ENCODE assay signal across 21 cellular contexts in genomic region chr2:52269696-52270485, GRCh38.
DNase-seq lines count a peak whose midpoint lies in the region; ATAC-seq and TF ChIP-seq lines count a peak whose summit lies in the region.
"Had no signal": no experiment of that assay in that cellular context is flagged by ENCODE, and none has a peak within 500 bp of the region (broad histone marks: within the 10 kb centered on the region; RNA-seq: fewer than 3 reads in every experiment).

No MANE protein-coding gene starts in this region.

- no peaks in the 10 kb centered on the region for H3K27me3 Mint-ChIP-seq in T-helper 17 cell
- no peaks in the 10 kb centered on the region for H3K27me3 Mint-ChIP-seq in CD8-positive, alpha-beta memory T cell
- H3K27me3 Mint-ChIP-seq: activated B cell treated with CpG ODN at 0.5 μM for 24 hours; activated naive CD8-positive, alpha-beta T cell treated with anti-CD3 and anti-CD28 coated beads, Interleukin-2, amount 10 ng/mL, durations not matched to agents 7 days and 5 days had no signal

- CTCF ChIA-PET in CD8-positive, alpha-beta memory T cell (lab: Charles Lee): no interaction called here

- H3K4me3 ChIP-seq in ACC112 (ENCODE audit: low read depth, low read length) (no peak overlapping the region), astrocyte of the cerebellum (ENCODE audit: low read depth, low read length) (no peak overlapping the region), fibroblast of villous mesenchyme (ENCODE audit: low read depth, low read length) (no peak overlapping the region)
- H3K4me3 ChIP-seq in CD8-positive, alpha-beta memory T cell (ENCODE audit: low read length): no peak overlapping the region
- H3K4me3 ChIP-seq: transverse colon had no signal

- peaks cover 2 to 25% (median 11%) of the 10 kb centered on the region in 5 donors for H3K9me3 Mint-ChIP-seq in CD8-positive, alpha-beta memory T cell

- in situ Hi-C loops in astrocyte of the cerebellum (cut with HindIII; ENCODE audit: low sequenced_read_pairs): no loop called here

- TF ChIP-seq CTCF in astrocyte of the cerebellum (IDR thresholded peaks at IDR 0.05; ENCODE audit: low read depth, low read length, missing control alignments) (no peak), fibroblast of villous mesenchyme (IDR thresholded peaks at IDR 0.05; ENCODE audit: insufficient read depth, low read depth, low read length) (no peak)

- peak overlapping the region; percentile 48 for H3K27ac ChIP-seq in ACC112 (ENCODE audit: low read depth, low read length)
- no peak overlapping the region for H3K27ac ChIP-seq in CD8-positive, alpha-beta memory T cell (ENCODE audit: low read depth, low read length)
- H3K27ac ChIP-seq: C4-2B, foreskin keratinocyte, transverse colon had no signal

- no peaks in the 10 kb centered on the region for H3K9me3 ChIP-seq in T-helper 17 cell (ENCODE audit: control insufficient read depth, low read length, poor library complexity, severe bottlenecking)
- H3K9me3 ChIP-seq in CD8-positive, alpha-beta memory T cell (ENCODE audit: low read length): no peaks in the 10 kb centered on the region

- H3K27me3 ChIP-seq in ACC112 (ENCODE audit: insufficient read depth, low read length): no peaks in the 10 kb centered on the region
- no peaks in the 10 kb centered on the region for H3K27me3 ChIP-seq in CD8-positive, alpha-beta memory T cell (ENCODE audit: insufficient read depth, low read length, poor library complexity, severe bottlenecking)
- H3K27me3 ChIP-seq: foreskin keratinocyte, transverse colon had no signal

- peaks cover 16% of the 10 kb centered on the region for H3K4me1 ChIP-seq in ACC112 (ENCODE audit: control insufficient read depth, insufficient read depth, low read length, unreplicated experiment)
- no peaks in the 10 kb centered on the region for H3K4me1 ChIP-seq in CD8-positive, alpha-beta memory T cell (ENCODE audit: insufficient read depth, low read length)
- H3K4me1 ChIP-seq: foreskin keratinocyte, transverse colon had no signal

- H3K79me2 ChIP-seq in ACC112 (ENCODE audit: control insufficient read depth, insufficient read depth, low read length, unreplicated experiment): no peaks in the 10 kb centered on the region

- no peaks in the 10 kb centered on the region for H3K36me3 Mint-ChIP-seq in T-helper 17 cell (ENCODE audit: low read depth)
- H3K36me3 Mint-ChIP-seq in CD8-positive, alpha-beta memory T cell: no peaks in the 10 kb centered on the region
- H3K36me3 Mint-ChIP-seq: activated naive CD8-positive, alpha-beta T cell treated with anti-CD3 and anti-CD28 coated beads, Interleukin-2, amount 10 ng/mL, durations not matched to agents 7 days and 5 days had no signal

- ATAC-seq in T-helper 17 cell: no peak
- ATAC-seq: activated CD8-positive, alpha-beta T cell treated with anti-CD3 and anti-CD28 coated beads, Interleukin-2, amount 10 ng/mL, durations not matched to agents 7 days and 5 days; activated T-cell treated with anti-CD3 and anti-CD28 coated beads, Interleukin-2, amount 50 U/mL, for 72 hours; foreskin keratinocyte; stimulated activated naive CD8-positive, alpha-beta T cell treated with anti-CD3 and anti-CD28 coated beads, Interleukin-15, Interleukin-2, amounts not matched to agents 100 U/mL and 50 U/mL, for 24 hours had no signal

- H2AFZ ChIP-seq in ACC112 (ENCODE audit: low read length, unreplicated experiment): no peak overlapping the region

- peak; percentile 77 for DNase-seq in HT1080 (ENCODE audit: low read depth)
- peak; percentile 13 for DNase-seq in astrocyte of the cerebellum (ENCODE audit: low read depth)
- peak; percentile 86 for DNase-seq in fibroblast of villous mesenchyme (ENCODE audit: low read depth)
- DNase-seq in T-helper 17 cell: no peak
- DNase-seq in activated CD8-positive, alpha-beta memory T cell treated with anti-CD3 and anti-CD28 coated beads, Interleukin-2, amount 50 U/mL, for 48 hours: no peak
- no peak for DNase-seq in CD8-positive, alpha-beta memory T cell
- no peak for DNase-seq in activated CD4-positive, alpha-beta T cell treated with anti-CD3 and anti-CD28 coated beads for 1 hour
- DNase-seq: activated B cell treated with CpG ODN at 0.5 μM for 24 hours; activated CD8-positive, alpha-beta T cell treated with anti-CD3 and anti-CD28 coated beads, Interleukin-2, amount 10 ng/mL, durations not matched to agents 7 days and 5 days; activated naive CD8-positive, alpha-beta T cell treated with anti-CD3 and anti-CD28 coated beads, Interleukin-2, amount 10 ng/mL, durations not matched to agents 7 days and 5 days; activated T-cell treated with anti-CD3 and anti-CD28 coated beads, Interleukin-2, amount 50 U/mL, for 72 hours; DMS53; effector memory CD4-positive, alpha-beta T cell; foreskin keratinocyte; NCI-H1048; NCI-H2081; NCI-H510A treated with DMSO at 0.1 percent for 48 hours; stimulated activated naive CD8-positive, alpha-beta T cell treated with anti-CD3 and anti-CD28 coated beads, Interleukin-15, Interleukin-2, amounts not matched to agents 100 U/mL and 50 U/mL, for 24 hours; transverse colon had no signal

- H3K27ac Mint-ChIP-seq in T-helper 17 cell: no peak overlapping the region
- H3K27ac Mint-ChIP-seq in CD8-positive, alpha-beta memory T cell: no peak overlapping the region
- H3K27ac Mint-ChIP-seq: activated B cell treated with CpG ODN at 0.5 μM for 24 hours; activated CD8-positive, alpha-beta T cell treated with anti-CD3 and anti-CD28 coated beads, Interleukin-2, amount 10 ng/mL, durations not matched to agents 7 days and 5 days; activated naive CD8-positive, alpha-beta T cell treated with anti-CD3 and anti-CD28 coated beads, Interleukin-2, amount 10 ng/mL, durations not matched to agents 7 days and 5 days; activated T-cell treated with anti-CD3 and anti-CD28 coated beads, Interleukin-2, amount 50 U/mL, for 72 hours had no signal

- no peaks in the 10 kb centered on the region for H3K4me1 Mint-ChIP-seq in T-helper 17 cell
- no peaks in the 10 kb centered on the region for H3K4me1 Mint-ChIP-seq in CD8-positive, alpha-beta memory T cell
- H3K4me1 Mint-ChIP-seq: activated B cell treated with CpG ODN at 0.5 μM for 24 hours; activated naive CD8-positive, alpha-beta T cell treated with anti-CD3 and anti-CD28 coated beads, Interleukin-2, amount 10 ng/mL, durations not matched to agents 7 days and 5 days had no signal

- POLR2A ChIA-PET in CD8-positive, alpha-beta memory T cell (lab: Charles Lee): no interaction called here

- no peaks in the 10 kb centered on the region; the same call in 1 of the 2 replicates for H3K36me3 ChIP-seq in ACC112 (ENCODE audit: insufficient read depth, low read length)
- no peaks in the 10 kb centered on the region for H3K36me3 ChIP-seq in CD8-positive, alpha-beta memory T cell (ENCODE audit: insufficient read depth, low read length)
- H3K36me3 ChIP-seq: transverse colon had no signal

- no peak overlapping the region for H3K4me3 Mint-ChIP-seq in T-helper 17 cell
- no peak overlapping the region for H3K4me3 Mint-ChIP-seq in CD8-positive, alpha-beta memory T cell
- H3K4me3 Mint-ChIP-seq: activated B cell treated with CpG ODN at 0.5 μM for 24 hours; activated CD8-positive, alpha-beta T cell treated with anti-CD3 and anti-CD28 coated beads, Interleukin-2, amount 10 ng/mL, durations not matched to agents 7 days and 5 days; activated naive CD8-positive, alpha-beta T cell treated with anti-CD3 and anti-CD28 coated beads, Interleukin-2, amount 10 ng/mL, durations not matched to agents 7 days and 5 days; activated T-cell treated with anti-CD3 and anti-CD28 coated beads, Interleukin-2, amount 50 U/mL, for 72 hours had no signal

Comparison
In these comparisons a context has a peak if more than half of its experiments do, and no peak if none do; other contexts are left out.
1. DNase-seq: peak in HT1080 (single experiment), astrocyte of the cerebellum (single experiment) and fibroblast of villous mesenchyme (single experiment); none in T-helper 17 cell (0 of 3), activated CD8-positive, alpha-beta memory T cell treated with anti-CD3 and anti-CD28 coated beads, Interleukin-2, amount 50 U/mL, for 48 hours (single experiment), CD8-positive, alpha-beta memory T cell (0 of 5) and activated CD4-positive, alpha-beta T cell treated with anti-CD3 and anti-CD28 coated beads for 1 hour (single experiment).